8 cellular contexts compared by ENCODE assay signal in genomic region chr17:76738468-76738850, GRCh38. TPM values are rescaled to one million over a fixed set of nuclear protein-coding genes. Genes with fewer than 3 reads are reported as not detected.
DNase-seq lines count a peak whose midpoint lies in the region; ATAC-seq, FAIRE-seq and TF ChIP-seq lines count a peak whose summit lies in the region.

No MANE protein-coding gene starts in this region.

- TF ChIP-seq POLR2A in H1 (IDR thresholded peaks at IDR 0.05; ENCODE audit: control extremely low read depth in 1 of 2, low read depth in 2 of 2, low read length in 2 of 2): no peak

- H2AFZ ChIP-seq in OCI-LY3 (ENCODE audit: low read depth, low read length) (no peak overlapping the region), H1 (ENCODE audit: low read length) (no peak overlapping the region), osteoblast (ENCODE audit: low read length) (peak overlapping the region; percentile 82)

- no peak overlapping the region for H3K23ac ChIP-seq in H1 (ENCODE audit: insufficient read length)

- no peaks in the 10 kb centered on the region for H3K79me1 ChIP-seq in H1 (ENCODE audit: low read depth, low read length)

- FAIRE-seq in H1 (lab: Jason Lieb, UNC) (no peak), GM19239 (lab: Jason Lieb, UNC) (no peak)

- H2BK5ac ChIP-seq in H1 (ENCODE audit: low read depth, low read length): no peak overlapping the region

- no peak overlapping the region for H2BK20ac ChIP-seq in H1 (ENCODE audit: low read length)

- no peak overlapping the region for H2BK15ac ChIP-seq in H1 (ENCODE audit: low read length)

- TF ChIP-seq CTCF in OCI-LY3 (IDR thresholded peaks at IDR 0.05; ENCODE audit: low read depth, low read length) (no peak), H1 (IDR thresholded peaks at IDR 0.05; ENCODE audit: control extremely low read depth in 1 of 3, insufficient read depth in 1 of 3, low read depth in 1 of 3, low read length in 3 of 3) (no peak), osteoblast (IDR thresholded peaks at IDR 0.05; ENCODE audit: extremely low read depth, low read depth, low read length) (no peak)

- no peak overlapping the region for H3K56ac ChIP-seq in H1 (replicated peaks; ENCODE audit: insufficient read length, low read depth, low read length)

- no peak overlapping the region for H4K91ac ChIP-seq in H1 (replicated peaks; ENCODE audit: insufficient read length, low read length)

- H2BK120ac ChIP-seq in H1 (replicated peaks; ENCODE audit: low read depth, low read length): no peak overlapping the region

- no peak for TF ChIP-seq EP300 in H1 (IDR thresholded peaks at IDR 0.05; ENCODE audit: borderline replicate concordance in 1 of 2, low read depth in 2 of 2, low read length in 2 of 2)

- H3K4me2 ChIP-seq in OCI-LY3 (ENCODE audit: low read length) (peak overlapping the region; percentile 94), H1 (ENCODE audit: insufficient read depth in 1 of 2, low read depth in 2 of 2, low read length in 2 of 2) (peak overlapping the region; percentile 88 to 95), osteoblast (ENCODE audit: insufficient read depth, low read length) (peak overlapping the region; percentile 82)

- H3K9ac ChIP-seq in OCI-LY3 (ENCODE audit: low read length) (peak overlapping the region; percentile 96), H1 (replicated peaks in 1 of 4; ENCODE audit: extremely low read depth in 1 of 4, low read depth in 3 of 4, low read length in 3 of 4) (peak overlapping the region in 3 of 4 experiments; percentile 42 to 100 (median 91); a peak in 5 of 7 replicates)

- no peak for TF ChIP-seq RAD21 in H1 (IDR thresholded peaks at IDR 0.05 in 1 of 2, conservative IDR thresholded peaks at IDR 0.05 in 1 of 2; ENCODE audit: low read depth in 2 of 2, low read length in 2 of 2)

- CTCF ChIA-PET in H1 (lab: Charles Lee; ENCODE audit: partially characterized antibody): interaction anchor here (1.2 to 1.6 kb wide), 2 partner anchors 104 to 201 kb away, joined by 3 read pairs; no protein-coding TSS in a partner anchor

- peaks cover 47% of the 10 kb centered on the region for H3K79me2 ChIP-seq in OCI-LY3 (ENCODE audit: low read length)
- peaks cover 16 to 52% of the 10 kb centered on the region in 2 experiments for H3K79me2 ChIP-seq in H1 (ENCODE audit: control insufficient read depth in 1 of 2, insufficient read depth in 2 of 2, low read length in 2 of 2)
- H3K79me2 ChIP-seq in osteoblast (ENCODE audit: insufficient read depth, low read length): peaks cover 61% of the 10 kb centered on the region

- ATAC-seq in HG03108 (IDR thresholded peaks at IDR 0.05; ENCODE audit: unreplicated experiment) (no peak), GM21526 (IDR thresholded peaks at IDR 0.05; ENCODE audit: low FRiP score, unreplicated experiment) (no peak), GM18502 (IDR thresholded peaks at IDR 0.05; ENCODE audit: poor library complexity, unreplicated experiment) (no peak)

- H3K27ac ChIP-seq in OCI-LY3 (ENCODE audit: low read length) (no peak overlapping the region), H1 (ENCODE audit: low read depth, low read length) (no peak overlapping the region), osteoblast (ENCODE audit: low read depth, low read length) (peak overlapping the region; percentile 96)

- H3K9me3 ChIP-seq in OCI-LY3 (ENCODE audit: insufficient read depth, low read length) (no peaks in the 10 kb centered on the region), H1 (ENCODE audit: insufficient read depth in 2 of 2, low read depth in 1 of 2, low read length in 1 of 2) (no peaks in the 10 kb centered on the region), osteoblast (ENCODE audit: low read depth, low read length) (no peaks in the 10 kb centered on the region)

- H4K8ac ChIP-seq in H1 (ENCODE audit: extremely low read depth, insufficient read depth, low read length): no peak overlapping the region

- WGBS in H1 (ENCODE audit: extremely low coverage in 1 of 2, insufficient coverage in 1 of 2, insufficient read length in 1 of 2, insufficient replicate concordance in 2 of 2, low coverage in 1 of 2, low lambda C conversion rate in 2 of 2, missing lambda C conversion rate in 1 of 2), 2 experiments: 38% methylated on average over 7 of the region's 7 CpGs; no CpG with 5 or more reads in 1 of the 2 experiments

- peak overlapping the region; percentile 89 for H3K4me3 ChIP-seq in OCI-LY3 (ENCODE audit: low read length)
- peak overlapping the region; percentile 74 to 99 (median 88) for H3K4me3 ChIP-seq in H1 (ENCODE audit: extremely low read depth in 1 of 4, insufficient read depth in 2 of 4, low read depth in 3 of 4, low read length in 4 of 4)
- H3K4me3 ChIP-seq in osteoblast (ENCODE audit: insufficient read depth, low read length): peak overlapping the region; percentile 98

- H2AK5ac ChIP-seq in H1 (ENCODE audit: low read depth, low read length): no peak overlapping the region

- no peak overlapping the region for H3K18ac ChIP-seq in H1 (ENCODE audit: extremely low read depth, low read length)

- peaks cover 27% of the 10 kb centered on the region for H4K20me1 ChIP-seq in OCI-LY3 (ENCODE audit: insufficient read depth, low read length)
- H4K20me1 ChIP-seq in H1 (replicated peaks in 1 of 2; ENCODE audit: control insufficient read depth in 1 of 2, insufficient read depth in 2 of 2, low read length in 2 of 2): peaks cover 13 to 17% of the 10 kb centered on the region in 2 experiments
- peaks cover 26% of the 10 kb centered on the region for H4K20me1 ChIP-seq in osteoblast (ENCODE audit: insufficient read depth, low read length)

- H3K36me3 ChIP-seq in OCI-LY3 (replicated peaks; ENCODE audit: low read depth, low read length) (peaks cover 38% of the 10 kb centered on the region), H1 (ENCODE audit: control insufficient read depth in 2 of 4, insufficient read depth in 4 of 4, low read length in 3 of 4) (peaks cover 14 to 34% (median 27%) of the 10 kb centered on the region in 4 experiments), osteoblast (ENCODE audit: insufficient read depth, low read length) (peaks cover 34% of the 10 kb centered on the region)

- H3K23me2 ChIP-seq in H1 (ENCODE audit: low read depth, low read length): peaks cover 9% of the 10 kb centered on the region; the same call in 1 of the 2 replicates

- H4K5ac ChIP-seq in H1 (ENCODE audit: insufficient read length, low read depth, low read length): no peak overlapping the region

- no peak overlapping the region for H2BK12ac ChIP-seq in H1 (ENCODE audit: low read depth, low read length)

- peaks cover 22% of the 10 kb centered on the region for H3K4me1 ChIP-seq in OCI-LY3 (ENCODE audit: low read length)
- peaks cover 3 to 12% (median 7%) of the 10 kb centered on the region in 4 experiments; a peak in 6 of 7 replicates for H3K4me1 ChIP-seq in H1 (replicated peaks in 1 of 4; ENCODE audit: control insufficient read depth in 3 of 4, insufficient read depth in 4 of 4, low read length in 3 of 4)
- peaks cover 34% of the 10 kb centered on the region for H3K4me1 ChIP-seq in osteoblast (ENCODE audit: insufficient read depth, low read length)

- no peak overlapping the region for H3K4ac ChIP-seq in H1 (replicated peaks; ENCODE audit: insufficient read length, low read depth, low read length)

- peak; percentile 40 for DNase-seq in ELR (ENCODE audit: low read depth)
- DNase-seq in H1 (ENCODE audit: low read depth in 1 of 2, low spot score in 2 of 2): no peak
- peak; percentile 78 for DNase-seq in osteoblast (ENCODE audit: insufficient read length, low spot score, missing footprints)
- DNase-seq in GM19239 (ENCODE audit: insufficient read length, low spot score): no peak

- H3K27me3 ChIP-seq in OCI-LY3 (ENCODE audit: low read depth, low read length) (no peaks in the 10 kb centered on the region), H1 (replicated peaks in 1 of 4; ENCODE audit: control insufficient read depth in 3 of 4, extremely low read depth in 1 of 4, insufficient read depth in 3 of 4, low read length in 3 of 4) (no peaks in the 10 kb centered on the region), osteoblast (ENCODE audit: insufficient read depth, low read length) (no peaks in the 10 kb centered on the region)

- no peak overlapping the region for H3K14ac ChIP-seq in H1 (ENCODE audit: insufficient read length)

- POLR2A ChIA-PET in H1 (lab: Charles Lee; ENCODE audit: partially characterized antibody): interaction anchor here (0.7 to 9.2 kb wide), 12 partner anchors 8 to 186 kb away, joined by 3 to 181 read pairs (median 9); partner anchors contain the start of genes JMJD6, METTL23 and MXRA7

RNA-seq across cellular contexts. Expression of gene MFSD11, which starts 0.5 kb away (rescaled TPM):
- total RNA-seq in H1 (2021; fragmentation: NEBNext Ultra II Directional; extraction: Animal tissue kit (Norgen Biotek cat#: 25700)): 18.9 and 19.8 TPM in 2 replicates
- polyA plus RNA-seq in H1 (2011; rRNA removed): 15.1 and 17.7 TPM in 2 replicates
- polyA plus RNA-seq in H1 (2011; cell fraction: cytosol; rRNA removed): 10.6 TPM
- 27.8 TPM for polyA plus RNA-seq in H1 (2011; cell fraction: nucleus; rRNA removed)
- 13.3 to 15.9 TPM (median 15.0 TPM) in 4 replicates for polyA plus RNA-seq in H1 (2012, experiment 1 of 2)
- 9.3 TPM for polyA plus RNA-seq in H1 (2012, experiment 2 of 2)
- polyA plus RNA-seq in H1 (2013, experiment 1 of 2): 18.9 TPM
- 18.6 TPM for polyA plus RNA-seq in H1 (2013, experiment 2 of 2)
- 22.0 and 30.9 TPM in 2 replicates for polyA minus RNA-seq in H1 (2011; rRNA and poly(A)+ RNA removed)
- 7.3 TPM for polyA minus RNA-seq in H1 (2011; cell fraction: cytosol; rRNA and poly(A)+ RNA removed)
- 31.0 TPM for polyA minus RNA-seq in H1 (2011; cell fraction: nucleus; rRNA and poly(A)+ RNA removed)
- 42.0 and 45.4 TPM in 2 replicates for total RNA-seq in osteoblast

RNA-seq across cellular contexts. Expression of gene SRSF2, which starts 1.3 kb away (rescaled TPM):
- 397 and 413 TPM in 2 replicates for total RNA-seq in H1 (2021; fragmentation: NEBNext Ultra II Directional; extraction: Animal tissue kit (Norgen Biotek cat#: 25700))
- polyA plus RNA-seq in H1 (2011; rRNA removed): 401 and 479 TPM in 2 replicates
- polyA plus RNA-seq in H1 (2011; cell fraction: cytosol; rRNA removed): 476 TPM
- 766 TPM for polyA plus RNA-seq in H1 (2011; cell fraction: nucleus; rRNA removed)
- 293 to 353 TPM (median 324 TPM) in 4 replicates for polyA plus RNA-seq in H1 (2012, experiment 1 of 2)
- polyA plus RNA-seq in H1 (2012, experiment 2 of 2): 136 TPM
- polyA plus RNA-seq in H1 (2013, experiment 1 of 2): 351 TPM
- polyA plus RNA-seq in H1 (2013, experiment 2 of 2): 323 TPM
- 111 TPM in 2 replicates for polyA minus RNA-seq in H1 (2011; rRNA and poly(A)+ RNA removed)
- polyA minus RNA-seq in H1 (2011; cell fraction: cytosol; rRNA and poly(A)+ RNA removed): 337 TPM
- polyA minus RNA-seq in H1 (2011; cell fraction: nucleus; rRNA and poly(A)+ RNA removed): 830 TPM
- total RNA-seq in osteoblast: 88.7 and 102 TPM in 2 replicates

RNA-seq across cellular contexts. Expression of gene METTL23, which starts 11.8 kb away (rescaled TPM):
- 36.1 and 36.2 TPM in 2 replicates for total RNA-seq in H1 (2021; fragmentation: NEBNext Ultra II Directional; extraction: Animal tissue kit (Norgen Biotek cat#: 25700))
- 41.3 and 60.2 TPM in 2 replicates for polyA plus RNA-seq in H1 (2011; rRNA removed)
- polyA plus RNA-seq in H1 (2011; cell fraction: cytosol; rRNA removed): 51.3 TPM
- polyA plus RNA-seq in H1 (2011; cell fraction: nucleus; rRNA removed): 40.3 TPM
- 36.4 to 47.2 TPM (median 43.1 TPM) in 4 replicates for polyA plus RNA-seq in H1 (2012, experiment 1 of 2)
- polyA plus RNA-seq in H1 (2012, experiment 2 of 2): 34.6 TPM
- polyA plus RNA-seq in H1 (2013, experiment 1 of 2): 40.2 TPM
- 38.5 TPM for polyA plus RNA-seq in H1 (2013, experiment 2 of 2)
- 25.9 and 32.3 TPM in 2 replicates for polyA minus RNA-seq in H1 (2011; rRNA and poly(A)+ RNA removed)
- 11.8 TPM for polyA minus RNA-seq in H1 (2011; cell fraction: cytosol; rRNA and poly(A)+ RNA removed)
- 16.5 TPM for polyA minus RNA-seq in H1 (2011; cell fraction: nucleus; rRNA and poly(A)+ RNA removed)
- 25.7 and 28.6 TPM in 2 replicates for total RNA-seq in osteoblast

RNA-seq across cellular contexts. Expression of gene JMJD6, which starts 12.1 kb away (rescaled TPM):
- total RNA-seq in H1 (2021; fragmentation: NEBNext Ultra II Directional; extraction: Animal tissue kit (Norgen Biotek cat#: 25700)): 18.6 and 22.2 TPM in 2 replicates
- polyA plus RNA-seq in H1 (2011; rRNA removed): 8.6 and 10.6 TPM in 2 replicates
- 9.9 TPM for polyA plus RNA-seq in H1 (2011; cell fraction: cytosol; rRNA removed)
- 11.7 TPM for polyA plus RNA-seq in H1 (2011; cell fraction: nucleus; rRNA removed)
- 18.3 to 22.2 TPM (median 19.1 TPM) in 4 replicates for polyA plus RNA-seq in H1 (2012, experiment 1 of 2)
- 9.1 TPM for polyA plus RNA-seq in H1 (2012, experiment 2 of 2)
- 10.0 TPM for polyA plus RNA-seq in H1 (2013, experiment 1 of 2)
- 8.7 TPM for polyA plus RNA-seq in H1 (2013, experiment 2 of 2)
- polyA minus RNA-seq in H1 (2011; rRNA and poly(A)+ RNA removed): 3.1 and 5.3 TPM in 2 replicates
- polyA minus RNA-seq in H1 (2011; cell fraction: cytosol; rRNA and poly(A)+ RNA removed): 5.8 TPM
- polyA minus RNA-seq in H1 (2011; cell fraction: nucleus; rRNA and poly(A)+ RNA removed): 6.7 TPM
- 18.8 and 21.5 TPM in 2 replicates for total RNA-seq in osteoblast

RNA-seq across cellular contexts. Expression of gene MXRA7, which starts 27.7 kb away (rescaled TPM):
- total RNA-seq in H1 (2021; fragmentation: NEBNext Ultra II Directional; extraction: Animal tissue kit (Norgen Biotek cat#: 25700)): 21.3 and 26.6 TPM in 2 replicates
- polyA plus RNA-seq in H1 (2011; rRNA removed): 12.8 and 17.8 TPM in 2 replicates
- polyA plus RNA-seq in H1 (2011; cell fraction: cytosol; rRNA removed): 19.7 TPM
- 15.7 TPM for polyA plus RNA-seq in H1 (2011; cell fraction: nucleus; rRNA removed)
- 22.5 to 26.9 TPM (median 24.9 TPM) in 4 replicates for polyA plus RNA-seq in H1 (2012, experiment 1 of 2)
- polyA plus RNA-seq in H1 (2012, experiment 2 of 2): 28.3 TPM
- 26.7 TPM for polyA plus RNA-seq in H1 (2013, experiment 1 of 2)
- 34.1 TPM for polyA plus RNA-seq in H1 (2013, experiment 2 of 2)
- polyA minus RNA-seq in H1 (2011; rRNA and poly(A)+ RNA removed): 13.7 and 15.2 TPM in 2 replicates
- polyA minus RNA-seq in H1 (2011; cell fraction: cytosol; rRNA and poly(A)+ RNA removed): 9.0 TPM
- polyA minus RNA-seq in H1 (2011; cell fraction: nucleus; rRNA and poly(A)+ RNA removed): 6.9 TPM
- 352 and 388 TPM in 2 replicates for total RNA-seq in osteoblast

Comparison
In these comparisons a context has a peak if more than half of its experiments do, and no peak if none do; other contexts are left out.
1. DNase-seq: peak in ELR (single experiment) and osteoblast (single experiment); none in H1 (0 of 2) and GM19239 (single experiment).
2. Peak in every context shown above with its lines, with median percentiles within 50 percentile points of each other: H3K4me2 ChIP-seq and H3K4me3 ChIP-seq.